ENCODE assay signal across 1 cellular context in genomic region chr21:43658769-43659135, GRCh38.
TF ChIP-seq lines count a peak whose summit lies in the region.

No MANE protein-coding gene starts in this region.

TF ChIP-seq in H1, 55 proteins besides CTCF, POLR2A, EP300 and RAD21:
- no peak for TF ChIP-seq RNF2 (IDR thresholded peaks at IDR 0.05; ENCODE audit: borderline replicate concordance, low read depth, low read length, missing control alignments, poor library complexity, severe bottlenecking)
- TF ChIP-seq SIX5 (IDR thresholded peaks at IDR 0.05; ENCODE audit: low read depth, low read length): no peak
- TF ChIP-seq SIRT6 (IDR thresholded peaks at IDR 0.05; ENCODE audit: low read length): no peak
- TF ChIP-seq PHF8 (conservative IDR thresholded peaks at IDR 0.05; ENCODE audit: low read depth, low read length): no peak
- no peak for TF ChIP-seq BACH1 (IDR thresholded peaks at IDR 0.05; ENCODE audit: low read length)
- TF ChIP-seq SP2 (IDR thresholded peaks at IDR 0.05; ENCODE audit: low read length): no peak
- no peak for TF ChIP-seq BCL11A (IDR thresholded peaks at IDR 0.05; ENCODE audit: low read depth in 2 of 2, low read length in 2 of 2)
- TF ChIP-seq SP4 (IDR thresholded peaks at IDR 0.05; ENCODE audit: low read length): no peak
- TF ChIP-seq YY1 (IDR thresholded peaks at IDR 0.05; ENCODE audit: low read depth, low read length): no peak
- no peak for TF ChIP-seq TCF12 (IDR thresholded peaks at IDR 0.05; ENCODE audit: low read depth, low read length)
- no peak for TF ChIP-seq SAP30 (IDR thresholded peaks at IDR 0.05; ENCODE audit: insufficient read depth, insufficient replicate concordance, low read length)
- no peak for TF ChIP-seq NANOG (IDR thresholded peaks at IDR 0.05; ENCODE audit: insufficient read depth, low read depth, low read length, poor library complexity, severe bottlenecking)
- TF ChIP-seq TEAD4 (IDR thresholded peaks at IDR 0.05; ENCODE audit: low read depth, low read length): no peak
- no peak for TF ChIP-seq JUN (IDR thresholded peaks at IDR 0.05; ENCODE audit: low read depth, low read length)
- no peak for TF ChIP-seq GABPA (IDR thresholded peaks at IDR 0.05; ENCODE audit: borderline replicate concordance, insufficient read depth, low read length)
